In genomic region chr14:73494593-73494992, GRCh38 we compare ENCODE assay signal across 1 cellular context.
TF ChIP-seq lines count a peak whose summit lies in the region.

No MANE protein-coding gene starts in this region.

TF ChIP-seq in HepG2, 621 proteins besides CTCF, POLR2A, EP300 and RAD21 (continued from another document):
- TF ChIP-seq PHF5A (CRISPR knock-in tag; IDR thresholded peaks at IDR 0.05; ENCODE audit: low read depth, unreplicated experiment) = no peak
- TF ChIP-seq ZNF121 (CRISPR knock-in tag; IDR thresholded peaks at IDR 0.05) = 0 out of 2 replicates have a peak, but pooled peaks have one; percentile 15
- TF ChIP-seq ZNF607 (CRISPR knock-in tag; IDR thresholded peaks at IDR 0.05; ENCODE audit: borderline replicate concordance) = no peak
- TF ChIP-seq ZFP1 (CRISPR knock-in tag; IDR thresholded peaks at IDR 0.05) = no peak
- TF ChIP-seq TEAD2 (CRISPR knock-in tag; IDR thresholded peaks at IDR 0.05) = no peak
- TF ChIP-seq, protein P1, sequence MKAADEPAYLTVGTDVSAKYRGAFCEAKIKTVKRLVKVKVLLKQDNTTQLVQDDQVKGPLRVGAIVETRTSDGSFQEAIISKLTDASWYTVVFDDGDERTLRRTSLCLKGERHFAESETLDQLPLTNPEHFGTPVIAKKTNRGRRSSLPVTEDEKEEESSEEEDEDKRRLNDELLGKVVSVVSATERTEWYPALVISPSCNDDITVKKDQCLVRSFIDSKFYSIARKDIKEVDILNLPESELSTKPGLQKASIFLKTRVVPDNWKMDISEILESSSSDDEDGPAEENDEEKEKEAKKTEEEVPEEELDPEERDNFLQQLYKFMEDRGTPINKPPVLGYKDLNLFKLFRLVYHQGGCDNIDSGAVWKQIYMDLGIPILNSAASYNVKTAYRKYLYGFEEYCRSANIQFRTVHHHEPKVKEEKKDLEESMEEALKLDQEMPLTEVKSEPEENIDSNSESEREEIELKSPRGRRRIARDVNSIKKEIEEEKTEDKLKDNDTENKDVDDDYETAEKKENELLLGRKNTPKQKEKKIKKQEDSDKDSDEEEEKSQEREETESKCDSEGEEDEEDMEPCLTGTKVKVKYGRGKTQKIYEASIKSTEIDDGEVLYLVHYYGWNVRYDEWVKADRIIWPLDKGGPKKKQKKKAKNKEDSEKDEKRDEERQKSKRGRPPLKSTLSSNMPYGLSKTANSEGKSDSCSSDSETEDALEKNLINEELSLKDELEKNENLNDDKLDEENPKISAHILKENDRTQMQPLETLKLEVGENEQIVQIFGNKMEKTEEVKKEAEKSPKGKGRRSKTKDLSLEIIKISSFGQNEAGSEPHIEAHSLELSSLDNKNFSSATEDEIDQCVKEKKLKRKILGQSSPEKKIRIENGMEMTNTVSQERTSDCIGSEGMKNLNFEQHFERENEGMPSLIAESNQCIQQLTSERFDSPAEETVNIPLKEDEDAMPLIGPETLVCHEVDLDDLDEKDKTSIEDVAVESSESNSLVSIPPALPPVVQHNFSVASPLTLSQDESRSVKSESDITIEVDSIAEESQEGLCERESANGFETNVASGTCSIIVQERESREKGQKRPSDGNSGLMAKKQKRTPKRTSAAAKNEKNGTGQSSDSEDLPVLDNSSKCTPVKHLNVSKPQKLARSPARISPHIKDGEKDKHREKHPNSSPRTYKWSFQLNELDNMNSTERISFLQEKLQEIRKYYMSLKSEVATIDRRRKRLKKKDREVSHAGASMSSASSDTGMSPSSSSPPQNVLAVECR (CRISPR knock-in tag; IDR thresholded peaks at IDR 0.05; ENCODE audit: borderline replicate concordance) = no peak
- TF ChIP-seq ZNF562 (CRISPR knock-in tag; IDR thresholded peaks at IDR 0.05; ENCODE audit: borderline replicate concordance) = no peak
- peak; percentile 53; the same call in 1 of the 2 replicates for TF ChIP-seq ZNF460 (CRISPR knock-in tag; IDR thresholded peaks at IDR 0.05; ENCODE audit: borderline replicate concordance)
